ENCODE assay signal across 1 cellular context in genomic region chr2:11744631-11745394, GRCh38.
A peak's percentile ranks its signal among the peaks of the same experiment; 100 is the strongest.
TF ChIP-seq lines count a peak whose summit lies in the region.

No MANE protein-coding gene starts in this region.

TF ChIP-seq in HepG2, 621 proteins besides CTCF, POLR2A, EP300 and RAD21 (continued from another document and continues in another):
- TF ChIP-seq ZNF441 (CRISPR knock-in tag; IDR thresholded peaks at IDR 0.05; ENCODE audit: borderline replicate concordance) (peak; percentile 54; the same call in 1 of the 2 replicates), REXO4 (CRISPR knock-in tag; IDR thresholded peaks at IDR 0.05; ENCODE audit: borderline replicate concordance) (no peak), ZNF777 (CRISPR knock-in tag; IDR thresholded peaks at IDR 0.05) (0 out of 2 replicates have a peak, but pooled peaks have one; percentile 7), ZNF142 (CRISPR knock-in tag; IDR thresholded peaks at IDR 0.05) (peak; percentile 40; the same call in 1 of the 2 replicates), ZNF180 (CRISPR knock-in tag; IDR thresholded peaks at IDR 0.05; ENCODE audit: borderline replicate concordance, low read depth) (no peak), ZSCAN31 (CRISPR knock-in tag; IDR thresholded peaks at IDR 0.05; ENCODE audit: low read depth) (peak; percentile 15), ZNF12 (CRISPR knock-in tag; IDR thresholded peaks at IDR 0.05) (peak; percentile 47; the same call in 1 of the 2 replicates), WIZ (CRISPR knock-in tag; IDR thresholded peaks at IDR 0.05) (no peak), ZNF567 (CRISPR knock-in tag; IDR thresholded peaks at IDR 0.05; ENCODE audit: borderline replicate concordance) (no peak), ZNF720 (CRISPR knock-in tag; IDR thresholded peaks at IDR 0.05) (no peak), AGO2 (optimal IDR thresholded peaks at IDR 0.05; ENCODE audit: low read depth, low read length) (no peak), ZNF577 (CRISPR knock-in tag; IDR thresholded peaks at IDR 0.05; ENCODE audit: borderline replicate concordance, low read depth) (no peak), SNAPC4 (CRISPR knock-in tag; IDR thresholded peaks at IDR 0.05) (no peak), SP2 (CRISPR knock-in tag; IDR thresholded peaks at IDR 0.05) (no peak), GABPA (IDR thresholded peaks at IDR 0.05; ENCODE audit: low read depth, low read length) (no peak), GABPA (CRISPR knock-in tag; IDR thresholded peaks at IDR 0.05; ENCODE audit: low read depth) (peak; percentile 34; the same call in 1 of the 2 replicates), RORA (CRISPR knock-in tag; IDR thresholded peaks at IDR 0.05) (0 out of 2 replicates have a peak, but pooled peaks have one; percentile 23), ZZZ3 (CRISPR knock-in tag; IDR thresholded peaks at IDR 0.05; ENCODE audit: borderline replicate concordance) (peak; percentile 65; the same call in 1 of the 2 replicates), HDAC6 (IDR thresholded peaks at IDR 0.05; ENCODE audit: low read depth, low read length) (no peak), ZMYM4 (CRISPR knock-in tag; IDR thresholded peaks at IDR 0.05) (peak; percentile 9; the same call in 1 of the 2 replicates), ZNF34 (CRISPR knock-in tag; IDR thresholded peaks at IDR 0.05; ENCODE audit: borderline replicate concordance) (no peak), RELA (CRISPR knock-in tag; IDR thresholded peaks at IDR 0.05) (no peak), CENPT (CRISPR knock-in tag; IDR thresholded peaks at IDR 0.05; ENCODE audit: low read depth) (no peak), CHD2 (IDR thresholded peaks at IDR 0.05; ENCODE audit: low read depth, low read length) (no peak), ZC3H13 (CRISPR knock-in tag; IDR thresholded peaks at IDR 0.05) (no peak), THAP11 (CRISPR knock-in tag; IDR thresholded peaks at IDR 0.05) (0 out of 2 replicates have a peak, but pooled peaks have one; percentile 22), ZXDC (CRISPR knock-in tag; IDR thresholded peaks at IDR 0.05) (no peak; the same call in 1 of the 2 replicates), TBL1XR1 (IDR thresholded peaks at IDR 0.05; ENCODE audit: borderline replicate concordance, low read length, partially characterized antibody) (no peak), PAF1 (CRISPR knock-in tag; IDR thresholded peaks at IDR 0.05) (no peak), ZNF263 (CRISPR knock-in tag; IDR thresholded peaks at IDR 0.05) (0 out of 2 replicates have a peak, but pooled peaks have one; percentile 20), KMT2A (CRISPR knock-in tag; IDR thresholded peaks at IDR 0.05) (no peak), GMEB1 (CRISPR knock-in tag; IDR thresholded peaks at IDR 0.05; ENCODE audit: borderline replicate concordance) (no peak)
- TF ChIP-seq, protein P1, sequence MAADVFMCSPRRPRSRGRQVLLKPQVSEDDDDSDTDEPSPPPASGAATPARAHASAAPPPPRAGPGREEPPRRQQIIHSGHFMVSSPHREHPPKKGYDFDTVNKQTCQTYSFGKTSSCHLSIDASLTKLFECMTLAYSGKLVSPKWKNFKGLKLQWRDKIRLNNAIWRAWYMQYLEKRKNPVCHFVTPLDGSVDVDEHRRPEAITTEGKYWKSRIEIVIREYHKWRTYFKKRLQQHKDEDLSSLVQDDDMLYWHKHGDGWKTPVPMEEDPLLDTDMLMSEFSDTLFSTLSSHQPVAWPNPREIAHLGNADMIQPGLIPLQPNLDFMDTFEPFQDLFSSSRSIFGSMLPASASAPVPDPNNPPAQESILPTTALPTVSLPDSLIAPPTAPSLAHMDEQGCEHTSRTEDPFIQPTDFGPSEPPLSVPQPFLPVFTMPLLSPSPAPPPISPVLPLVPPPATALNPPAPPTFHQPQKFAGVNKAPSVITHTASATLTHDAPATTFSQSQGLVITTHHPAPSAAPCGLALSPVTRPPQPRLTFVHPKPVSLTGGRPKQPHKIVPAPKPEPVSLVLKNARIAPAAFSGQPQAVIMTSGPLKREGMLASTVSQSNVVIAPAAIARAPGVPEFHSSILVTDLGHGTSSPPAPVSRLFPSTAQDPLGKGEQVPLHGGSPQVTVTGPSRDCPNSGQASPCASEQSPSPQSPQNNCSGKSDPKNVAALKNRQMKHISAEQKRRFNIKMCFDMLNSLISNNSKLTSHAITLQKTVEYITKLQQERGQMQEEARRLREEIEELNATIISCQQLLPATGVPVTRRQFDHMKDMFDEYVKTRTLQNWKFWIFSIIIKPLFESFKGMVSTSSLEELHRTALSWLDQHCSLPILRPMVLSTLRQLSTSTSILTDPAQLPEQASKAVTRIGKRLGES (CRISPR knock-in tag; IDR thresholded peaks at IDR 0.05; ENCODE audit: borderline replicate concordance) = no peak
- TF ChIP-seq, protein P2, sequence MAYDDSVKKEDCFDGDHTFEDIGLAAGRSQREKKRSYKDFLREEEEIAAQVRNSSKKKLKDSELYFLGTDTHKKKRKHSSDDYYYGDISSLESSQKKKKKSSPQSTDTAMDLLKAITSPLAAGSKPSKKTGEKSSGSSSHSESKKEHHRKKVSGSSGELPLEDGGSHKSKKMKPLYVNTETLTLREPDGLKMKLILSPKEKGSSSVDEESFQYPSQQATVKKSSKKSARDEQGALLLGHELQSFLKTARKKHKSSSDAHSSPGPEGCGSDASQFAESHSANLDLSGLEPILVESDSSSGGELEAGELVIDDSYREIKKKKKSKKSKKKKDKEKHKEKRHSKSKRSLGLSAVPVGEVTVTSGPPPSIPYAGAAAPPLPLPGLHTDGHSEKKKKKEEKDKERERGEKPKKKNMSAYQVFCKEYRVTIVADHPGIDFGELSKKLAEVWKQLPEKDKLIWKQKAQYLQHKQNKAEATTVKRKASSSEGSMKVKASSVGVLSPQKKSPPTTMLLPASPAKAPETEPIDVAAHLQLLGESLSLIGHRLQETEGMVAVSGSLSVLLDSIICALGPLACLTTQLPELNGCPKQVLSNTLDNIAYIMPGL (CRISPR knock-in tag; IDR thresholded peaks at IDR 0.05; ENCODE audit: borderline replicate concordance in 1 of 2, low read depth in 1 of 2) = peak; percentile 47 to 56
- TF ChIP-seq, protein P3, sequence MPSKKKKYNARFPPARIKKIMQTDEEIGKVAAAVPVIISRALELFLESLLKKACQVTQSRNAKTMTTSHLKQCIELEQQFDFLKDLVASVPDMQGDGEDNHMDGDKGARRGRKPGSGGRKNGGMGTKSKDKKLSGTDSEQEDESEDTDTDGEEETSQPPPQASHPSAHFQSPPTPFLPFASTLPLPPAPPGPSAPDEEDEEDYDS (CRISPR knock-in tag; IDR thresholded peaks at IDR 0.05) = 0 out of 2 replicates have a peak, but pooled peaks have one; percentile 41
- TF ChIP-seq, protein P4, sequence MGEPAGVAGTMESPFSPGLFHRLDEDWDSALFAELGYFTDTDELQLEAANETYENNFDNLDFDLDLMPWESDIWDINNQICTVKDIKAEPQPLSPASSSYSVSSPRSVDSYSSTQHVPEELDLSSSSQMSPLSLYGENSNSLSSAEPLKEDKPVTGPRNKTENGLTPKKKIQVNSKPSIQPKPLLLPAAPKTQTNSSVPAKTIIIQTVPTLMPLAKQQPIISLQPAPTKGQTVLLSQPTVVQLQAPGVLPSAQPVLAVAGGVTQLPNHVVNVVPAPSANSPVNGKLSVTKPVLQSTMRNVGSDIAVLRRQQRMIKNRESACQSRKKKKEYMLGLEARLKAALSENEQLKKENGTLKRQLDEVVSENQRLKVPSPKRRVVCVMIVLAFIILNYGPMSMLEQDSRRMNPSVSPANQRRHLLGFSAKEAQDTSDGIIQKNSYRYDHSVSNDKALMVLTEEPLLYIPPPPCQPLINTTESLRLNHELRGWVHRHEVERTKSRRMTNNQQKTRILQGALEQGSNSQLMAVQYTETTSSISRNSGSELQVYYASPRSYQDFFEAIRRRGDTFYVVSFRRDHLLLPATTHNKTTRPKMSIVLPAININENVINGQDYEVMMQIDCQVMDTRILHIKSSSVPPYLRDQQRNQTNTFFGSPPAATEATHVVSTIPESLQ (CRISPR knock-in tag; conservative IDR thresholded peaks at IDR 0.05) = no peak
